In the genomic region with DNA sequence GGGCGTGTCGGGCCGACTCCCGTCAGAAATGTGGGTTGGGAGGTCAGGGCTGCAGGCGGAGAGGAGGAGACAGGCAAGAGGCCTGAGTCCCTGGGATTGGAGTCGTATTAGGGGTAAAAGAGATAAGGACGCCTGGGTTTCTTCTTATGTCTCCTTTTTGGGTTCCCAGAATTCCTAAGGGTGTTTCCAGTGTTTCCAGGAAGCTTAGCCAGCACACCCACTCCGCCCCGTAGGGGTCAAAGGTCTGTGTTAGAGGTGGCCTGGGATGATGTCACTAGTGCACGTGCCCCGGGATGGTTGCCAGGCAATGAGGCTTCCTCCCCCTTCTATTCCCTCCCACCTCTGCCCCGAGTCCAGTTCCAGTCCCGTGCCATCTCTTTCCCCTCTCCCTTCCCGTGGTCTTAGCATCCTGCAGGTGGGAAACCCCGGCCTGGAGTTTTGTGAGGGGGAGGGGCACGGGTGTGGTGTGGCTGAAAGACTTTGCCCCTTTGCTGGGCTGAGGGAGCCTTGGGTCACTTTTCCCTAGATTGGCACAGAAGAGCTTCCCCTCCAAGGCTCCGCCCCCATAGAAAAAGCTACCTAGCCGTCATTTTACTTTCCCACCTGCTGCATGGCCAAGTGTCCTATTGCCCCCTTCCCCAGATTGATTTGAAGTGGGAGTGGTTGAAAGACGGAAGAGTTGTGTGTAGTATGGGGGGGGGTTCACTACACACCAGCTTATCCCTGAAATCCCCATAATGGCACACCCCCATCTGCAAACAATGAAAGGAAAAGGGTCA, we compare ENCODE assay signal across 1 cellular context.
TF ChIP-seq lines count a peak whose summit lies in the region.

No MANE protein-coding gene starts in this region.

TF ChIP-seq in K562, 482 proteins besides CTCF, POLR2A, EP300 and RAD21 (continues in another document):
- no peak for TF ChIP-seq POLR2G (IDR thresholded peaks at IDR 0.05; ENCODE audit: low read depth, low read length)
- TF ChIP-seq TAL1 (IDR thresholded peaks at IDR 0.05) = no peak
- no peak for TF ChIP-seq ZNF639 (CRISPR knock-in tag; conservative IDR thresholded peaks at IDR 0.05 in 1 of 2, IDR thresholded peaks at IDR 0.05 in 1 of 2)
- TF ChIP-seq KLF10 (CRISPR knock-in tag; IDR thresholded peaks at IDR 0.05) = no peak
- no peak for TF ChIP-seq ZNF184 (CRISPR knock-in tag; IDR thresholded peaks at IDR 0.05)
- peak; percentile 88 for TF ChIP-seq CREM (IDR thresholded peaks at IDR 0.05; ENCODE audit: low read depth)
- no peak for TF ChIP-seq NRF1 (conservative IDR thresholded peaks at IDR 0.05 in 1 of 2, IDR thresholded peaks at IDR 0.05 in 1 of 2)
- TF ChIP-seq SUPT5H (IDR thresholded peaks at IDR 0.05) = no peak
- no peak for TF ChIP-seq ZNF79 (CRISPR knock-in tag; IDR thresholded peaks at IDR 0.05; ENCODE audit: low read depth)
- no peak for TF ChIP-seq PTTG1 (tag; IDR thresholded peaks at IDR 0.05; ENCODE audit: low read depth)
- peak; percentile 89 for TF ChIP-seq RFX1 (IDR thresholded peaks at IDR 0.05)
- TF ChIP-seq BRCA1 (IDR thresholded peaks at IDR 0.05) = no peak
- TF ChIP-seq BRCA1 (CRISPR knock-in tag; IDR thresholded peaks at IDR 0.05) = no peak
- TF ChIP-seq RBFOX2 (IDR thresholded peaks at IDR 0.05; ENCODE audit: low read depth, low read length) = no peak
- no peak for TF ChIP-seq GTF2F1 (IDR thresholded peaks at IDR 0.05; ENCODE audit: low read depth, low read length)
- TF ChIP-seq ZC3H11A (IDR thresholded peaks at IDR 0.05; ENCODE audit: low read depth, low read length) = no peak
- TF ChIP-seq PHF21A (IDR thresholded peaks at IDR 0.05; ENCODE audit: borderline replicate concordance, low read depth) = 0 out of 2 replicates have a peak, but pooled peaks have one; percentile 13
- TF ChIP-seq SMARCB1 (IDR thresholded peaks at IDR 0.05; ENCODE audit: insufficient read length, low read depth) = no peak
- TF ChIP-seq PHB2 (IDR thresholded peaks at IDR 0.05; ENCODE audit: low read depth) = no peak
- no peak for TF ChIP-seq SRSF7 (optimal IDR thresholded peaks at IDR 0.05; ENCODE audit: low read depth, low read length)
- TF ChIP-seq PHF8 (IDR thresholded peaks at IDR 0.05; ENCODE audit: borderline replicate concordance, low read length) = no peak
- no peak for TF ChIP-seq ELF2 (CRISPR knock-in tag; IDR thresholded peaks at IDR 0.05)
- no peak for TF ChIP-seq RBM22 (IDR thresholded peaks at IDR 0.05; ENCODE audit: low read depth, low read length, poor library complexity, severe bottlenecking)
- TF ChIP-seq E2F8 (IDR thresholded peaks at IDR 0.05; ENCODE audit: low read depth, partially characterized antibody) = peak; percentile 42
- TF ChIP-seq BHLHE40 (IDR thresholded peaks at IDR 0.05; ENCODE audit: low read length) = peak; percentile 100
- TF ChIP-seq ETV5 (CRISPR knock-in tag; IDR thresholded peaks at IDR 0.05; ENCODE audit: low read depth) = no peak
- peak; percentile 95 for TF ChIP-seq ZNF740 (CRISPR knock-in tag; IDR thresholded peaks at IDR 0.05)
- TF ChIP-seq ZNF740 (tag; IDR thresholded peaks at IDR 0.05) = peak in 1 of 2 experiments; percentile 67; a peak in 1 of 4 replicates
- no peak for TF ChIP-seq SFPQ (IDR thresholded peaks at IDR 0.05; ENCODE audit: low read depth, low read length)
- TF ChIP-seq FOXO4 (CRISPR knock-in tag; IDR thresholded peaks at IDR 0.05) = no peak
- TF ChIP-seq ZNF23 (CRISPR knock-in tag; IDR thresholded peaks at IDR 0.05) = no peak
- no peak for TF ChIP-seq ZFP1 (CRISPR knock-in tag; IDR thresholded peaks at IDR 0.05)
- TF ChIP-seq TARDBP (IDR thresholded peaks at IDR 0.05) = peak; percentile 56; the same call in 1 of the 2 replicates
- no peak for TF ChIP-seq SP2 (IDR thresholded peaks at IDR 0.05; ENCODE audit: extremely low read depth, low read depth, low read length, poor library complexity, severe bottlenecking)
- TF ChIP-seq, protein P1, sequence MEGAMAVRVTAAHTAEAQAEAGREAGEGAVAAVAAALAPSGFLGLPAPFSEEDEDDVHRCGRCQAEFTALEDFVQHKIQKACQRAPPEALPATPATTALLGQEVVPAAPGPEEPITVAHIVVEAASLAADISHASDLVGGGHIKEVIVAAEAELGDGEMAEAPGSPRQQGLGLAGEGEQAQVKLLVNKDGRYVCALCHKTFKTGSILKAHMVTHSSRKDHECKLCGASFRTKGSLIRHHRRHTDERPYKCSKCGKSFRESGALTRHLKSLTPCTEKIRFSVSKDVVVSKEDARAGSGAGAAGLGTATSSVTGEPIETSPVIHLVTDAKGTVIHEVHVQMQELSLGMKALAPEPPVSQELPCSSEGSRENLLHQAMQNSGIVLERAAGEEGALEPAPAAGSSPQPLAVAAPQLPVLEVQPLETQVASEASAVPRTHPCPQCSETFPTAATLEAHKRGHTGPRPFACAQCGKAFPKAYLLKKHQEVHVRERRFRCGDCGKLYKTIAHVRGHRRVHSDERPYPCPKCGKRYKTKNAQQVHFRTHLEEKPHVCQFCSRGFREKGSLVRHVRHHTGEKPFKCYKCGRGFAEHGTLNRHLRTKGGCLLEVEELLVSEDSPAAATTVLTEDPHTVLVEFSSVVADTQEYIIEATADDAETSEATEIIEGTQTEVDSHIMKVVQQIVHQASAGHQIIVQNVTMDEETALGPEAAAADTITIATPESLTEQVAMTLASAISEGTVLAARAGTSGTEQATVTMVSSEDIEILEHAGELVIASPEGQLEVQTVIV (CRISPR knock-in tag; IDR thresholded peaks at IDR 0.05; ENCODE audit: borderline replicate concordance) = no peak
- peak; percentile 26; the same call in 1 of the 2 replicates for TF ChIP-seq ETV1 (tag; conservative IDR thresholded peaks at IDR 0.05; ENCODE audit: low read depth)
- TF ChIP-seq KLF1 (tag; IDR thresholded peaks at IDR 0.05) = peak; percentile 47; the same call in 1 of the 2 replicates
- no peak for TF ChIP-seq EZH2 (IDR thresholded peaks at IDR 0.05; ENCODE audit: borderline replicate concordance, low read depth, low read length)
- no peak for TF ChIP-seq MCM5 (IDR thresholded peaks at IDR 0.05; ENCODE audit: low read depth)
- no peak for TF ChIP-seq FOXP4 (CRISPR knock-in tag; IDR thresholded peaks at IDR 0.05; ENCODE audit: borderline replicate concordance)
- peak; percentile 23 for TF ChIP-seq SAP30 (IDR thresholded peaks at IDR 0.05; ENCODE audit: borderline replicate concordance, insufficient read depth, low read depth, low read length, poor library complexity, severe bottlenecking)
- no peak for TF ChIP-seq SMAD2 (IDR thresholded peaks at IDR 0.05; ENCODE audit: low read depth, low read length)
- TF ChIP-seq MXI1 (IDR thresholded peaks at IDR 0.05; ENCODE audit: low read depth, low read length) = no peak
- TF ChIP-seq CREB3 (tag; conservative IDR thresholded peaks at IDR 0.05; ENCODE audit: low read depth) = no peak
- 0 out of 2 replicates have a peak, but pooled peaks have one; percentile 49 for TF ChIP-seq NFRKB (IDR thresholded peaks at IDR 0.05; ENCODE audit: low read depth)
- TF ChIP-seq JUND (IDR thresholded peaks at IDR 0.05; ENCODE audit: borderline replicate concordance, low read depth, low read length) = peak; percentile 97
- TF ChIP-seq JUND (tag; IDR thresholded peaks at IDR 0.05; ENCODE audit: borderline replicate concordance, low read depth, low read length) = peak; percentile 97
- TF ChIP-seq MYC (IDR thresholded peaks at IDR 0.05; ENCODE audit: low read depth, low read length) = peak; percentile 90
- TF ChIP-seq MYC (CRISPR knock-in tag; IDR thresholded peaks at IDR 0.05; ENCODE audit: borderline replicate concordance, low read depth) = no peak
- no peak for TF ChIP-seq JUNB (CRISPR knock-in tag; conservative IDR thresholded peaks at IDR 0.05)
- no peak for TF ChIP-seq GTF2A2 (tag; IDR thresholded peaks at IDR 0.05)
- no peak for TF ChIP-seq MCM3 (IDR thresholded peaks at IDR 0.05)
- peak; percentile 100 for TF ChIP-seq NEUROD1 (IDR thresholded peaks at IDR 0.05; ENCODE audit: borderline replicate concordance, low read depth, low read length, partially characterized antibody)
- TF ChIP-seq CEBPG (CRISPR knock-in tag; IDR thresholded peaks at IDR 0.05) = peak; percentile 26; the same call in 1 of the 2 replicates
- 0 out of 4 replicates have a peak, but pooled peaks of 1 of the 2 experiments have one; percentile 14 for TF ChIP-seq CEBPG (tag; conservative IDR thresholded peaks at IDR 0.05 in 1 of 2, IDR thresholded peaks at IDR 0.05 in 1 of 2)
- peak; percentile 80 for TF ChIP-seq SOX6 (IDR thresholded peaks at IDR 0.05)
